16 cellular contexts compared by ENCODE assay signal in the genomic region with DNA sequence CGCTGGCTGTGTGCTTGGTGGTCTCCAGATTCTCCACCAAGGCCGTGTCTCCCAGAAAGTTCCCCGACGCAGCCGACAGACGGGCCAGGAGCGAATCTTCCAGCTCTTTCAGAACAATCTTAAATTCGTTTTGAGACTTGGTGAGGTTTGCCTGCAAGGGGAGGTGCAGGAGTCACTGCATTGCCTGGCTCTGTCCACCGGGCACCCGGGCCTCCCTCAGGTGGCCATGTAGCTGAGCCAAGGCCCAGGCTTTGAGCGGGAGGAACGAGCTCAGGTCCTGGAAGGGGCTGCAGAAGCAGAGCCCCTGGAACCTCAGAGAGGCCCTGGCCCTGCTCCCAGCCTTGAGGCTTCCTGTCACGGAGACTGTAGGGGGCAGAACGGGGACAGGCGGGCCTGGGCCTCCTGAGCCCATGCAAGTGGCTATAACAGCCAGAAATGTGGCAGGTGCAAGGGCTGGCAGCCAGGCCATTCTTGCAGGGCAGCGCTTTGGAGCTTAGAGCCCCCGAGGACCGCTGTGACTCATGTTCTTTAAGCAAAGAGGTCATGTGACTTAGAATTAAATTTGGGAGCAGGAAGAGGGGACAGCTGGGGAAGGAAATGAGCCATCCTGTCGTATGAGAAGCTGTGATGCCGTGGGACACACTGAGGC.
DNase-seq lines count a peak whose midpoint lies in the region; ATAC-seq and TF ChIP-seq lines count a peak whose summit lies in the region.
"Had no signal": no experiment of that assay in that cellular context is flagged by ENCODE, and none has a peak within 500 bp of the region (broad histone marks: within the 10 kb centered on the region; RNA-seq: fewer than 3 reads in every experiment).

No MANE protein-coding gene starts in this region.

- WGBS in lower leg skin, 2 donors = 66 to 70% methylated on average over 17 to 20 of the region's 20 CpGs

- TF ChIP-seq CTCF in GM10266 (IDR thresholded peaks at IDR 0.05; ENCODE audit: control insufficient read depth, insufficient read depth, low read depth, missing control alignments) (no peak), lower leg skin (IDR thresholded peaks at IDR 0.05) (no peak)

- POLR2A ChIA-PET in activated naive CD8-positive, alpha-beta T cell treated with anti-CD3 and anti-CD28 coated beads, Interleukin-2, amount 10 ng/mL, durations not matched to agents 7 days and 5 days (lab: Charles Lee) = no interaction called here

- H3K4me3 Mint-ChIP-seq in activated naive CD8-positive, alpha-beta T cell treated with anti-CD3 and anti-CD28 coated beads, Interleukin-2, amount 10 ng/mL, durations not matched to agents 7 days and 5 days = no peak overlapping the region
- no peak overlapping the region for H3K4me3 Mint-ChIP-seq in activated naive CD8-positive, alpha-beta T cell treated with anti-CD3 and anti-CD28 coated beads, Interleukin-2, amount 50 U/mL, for 24 hours

- H3K27ac Mint-ChIP-seq in activated naive CD8-positive, alpha-beta T cell treated with anti-CD3 and anti-CD28 coated beads, Interleukin-2, amount 10 ng/mL, durations not matched to agents 7 days and 5 days = no peak overlapping the region
- no peak overlapping the region for H3K27ac Mint-ChIP-seq in activated naive CD8-positive, alpha-beta T cell treated with anti-CD3 and anti-CD28 coated beads, Interleukin-2, amount 50 U/mL, for 24 hours
- H3K27ac Mint-ChIP-seq: activated T-helper 2 cell treated with anti-CD3 and anti-CD28 coated beads, Interferon-gamma antibody, Interleukin-2, Interleukin-4, amounts not matched to agents 10 μg/mL and 5 μg/mL and 100 μg/mL, durations not matched to agents 14 hours and 24 hours and 36 hours had no signal

- intact Hi-C loops in lower leg skin (cut with DNase I; ENCODE audit: low total_unique reads) = loop anchor here (5.0 kb wide), 1 partner anchor 61 kb away; no protein-coding TSS in a partner anchor

- peaks cover 3% of the 10 kb centered on the region for H3K27me3 Mint-ChIP-seq in activated naive CD8-positive, alpha-beta T cell treated with anti-CD3 and anti-CD28 coated beads, Interleukin-2, amount 10 ng/mL, durations not matched to agents 7 days and 5 days
- no peaks in the 10 kb centered on the region for H3K27me3 Mint-ChIP-seq in activated naive CD8-positive, alpha-beta T cell treated with anti-CD3 and anti-CD28 coated beads, Interleukin-2, amount 50 U/mL, for 24 hours

- peak; percentile 26 for ATAC-seq in activated naive CD8-positive, alpha-beta T cell treated with anti-CD3 and anti-CD28 coated beads, Interleukin-2, amount 10 ng/mL, durations not matched to agents 7 days and 5 days (ENCODE audit: low read depth)
- no peak for ATAC-seq in activated naive CD8-positive, alpha-beta T cell treated with anti-CD3 and anti-CD28 coated beads, Interleukin-2, amount 50 U/mL, for 24 hours
- ATAC-seq: SK-N-SH treated with all-trans-retinoic acid at 6 μM for 48 hours had no signal

- H3K4me1 Mint-ChIP-seq in activated naive CD8-positive, alpha-beta T cell treated with anti-CD3 and anti-CD28 coated beads, Interleukin-2, amount 10 ng/mL, durations not matched to agents 7 days and 5 days = peaks cover 2% of the 10 kb centered on the region
- H3K4me1 Mint-ChIP-seq in activated naive CD8-positive, alpha-beta T cell treated with anti-CD3 and anti-CD28 coated beads, Interleukin-2, amount 50 U/mL, for 24 hours = no peaks in the 10 kb centered on the region

- no peak for DNase-seq in activated naive CD8-positive, alpha-beta T cell treated with anti-CD3 and anti-CD28 coated beads, Interleukin-2, amount 10 ng/mL, durations not matched to agents 7 days and 5 days
- no peak for DNase-seq in activated naive CD8-positive, alpha-beta T cell treated with anti-CD3 and anti-CD28 coated beads, Interleukin-2, amount 50 U/mL, for 24 hours
- DNase-seq in NCI-H524 treated with DMSO at 0.1 percent for 48 hours (lab: John Stamatoyannopoulos, UW) (peak; percentile 84), dermis blood vessel endothelial cell (peak; percentile 42), GM10266 (ENCODE audit: extremely low spot score) (no peak), lower leg skin (ENCODE audit: low spot score in 2 of 2) (no peak)
- DNase-seq in activated effector memory CD4-positive, alpha-beta T cell treated with Interleukin-2 at 50 U/mL for 16 hours = no peak
- no peak for DNase-seq in stimulated activated CD4-positive, alpha-beta T cell treated with anti-CD3 and anti-CD28 coated beads, Interleukin-15, amount 100 ng/mL, for 24 hours
- DNase-seq: DMS153, kidney glomerular epithelial cell, NCI-H774, spleen had no signal

- no peaks in the 10 kb centered on the region for H3K36me3 Mint-ChIP-seq in activated naive CD8-positive, alpha-beta T cell treated with anti-CD3 and anti-CD28 coated beads, Interleukin-2, amount 10 ng/mL, durations not matched to agents 7 days and 5 days
- no peaks in the 10 kb centered on the region for H3K36me3 Mint-ChIP-seq in activated naive CD8-positive, alpha-beta T cell treated with anti-CD3 and anti-CD28 coated beads, Interleukin-2, amount 50 U/mL, for 24 hours (ENCODE audit: low read depth)

- TF ChIP-seq POLR2A in lower leg skin (IDR thresholded peaks at IDR 0.05) = no peak

- H3K9me3 Mint-ChIP-seq in activated naive CD8-positive, alpha-beta T cell treated with anti-CD3 and anti-CD28 coated beads, Interleukin-2, amount 10 ng/mL, durations not matched to agents 7 days and 5 days = no peaks in the 10 kb centered on the region
- H3K9me3 Mint-ChIP-seq in activated naive CD8-positive, alpha-beta T cell treated with anti-CD3 and anti-CD28 coated beads, Interleukin-2, amount 50 U/mL, for 24 hours = no peaks in the 10 kb centered on the region
- H3K9me3 Mint-ChIP-seq: activated T-helper 2 cell treated with anti-CD3 and anti-CD28 coated beads, Interferon-gamma antibody, Interleukin-2, Interleukin-4, amounts not matched to agents 10 μg/mL and 5 μg/mL and 100 μg/mL, durations not matched to agents 14 hours and 24 hours and 36 hours had no signal

- no peak overlapping the region for H3K4me3 ChIP-seq in lower leg skin (ENCODE audit: low read depth, poor library complexity, severe bottlenecking)
- H3K4me3 ChIP-seq: ascending aorta, heart left ventricle, spleen had no signal

Comparison
In these comparisons a context has a peak if more than half of its experiments do, and no peak if none do; other contexts are left out.
1. DNase-seq: peak in NCI-H524 treated with DMSO at 0.1 percent for 48 hours (single experiment) and dermis blood vessel endothelial cell (single experiment); none in activated naive CD8-positive, alpha-beta T cell treated with anti-CD3 and anti-CD28 coated beads, Interleukin-2, amount 10 ng/mL, durations not matched to agents 7 days and 5 days (single experiment), activated naive CD8-positive, alpha-beta T cell treated with anti-CD3 and anti-CD28 coated beads, Interleukin-2, amount 50 U/mL, for 24 hours (single experiment), GM10266 (single experiment), activated effector memory CD4-positive, alpha-beta T cell treated with Interleukin-2 at 50 U/mL for 16 hours (single experiment), lower leg skin (0 of 2) and stimulated activated CD4-positive, alpha-beta T cell treated with anti-CD3 and anti-CD28 coated beads, Interleukin-15, amount 100 ng/mL, for 24 hours (single experiment).